In the genomic region with DNA sequence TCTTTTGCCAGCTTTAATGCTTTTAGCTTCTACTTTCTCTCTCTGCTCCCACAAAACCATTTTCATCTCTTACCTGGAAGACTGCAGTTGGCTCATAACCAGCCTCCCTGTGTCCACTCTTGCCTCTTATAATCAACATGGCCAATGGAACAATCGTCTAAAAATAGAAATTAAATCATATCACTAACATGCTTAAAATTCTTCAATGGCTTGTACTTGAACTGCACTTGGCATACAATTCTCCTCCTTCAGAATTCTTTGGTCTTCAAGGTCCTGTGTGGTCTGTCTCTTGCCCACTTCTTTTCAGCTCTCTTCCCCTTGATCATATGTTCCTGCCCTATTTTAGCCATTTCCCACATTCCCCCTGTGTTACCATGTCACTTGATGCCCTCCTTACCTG, we compare ENCODE assay signal across 29 cellular contexts.
"Had no signal": no experiment of that assay in that cellular context is flagged by ENCODE, and none has a peak within 500 bp of the region (broad histone marks: within the 10 kb centered on the region; RNA-seq: fewer than 3 reads in every experiment).

No MANE protein-coding gene starts in this region.

- H3K27me3 Mint-ChIP-seq: activated CD4-positive, alpha-beta T cell treated with anti-CD3 and anti-CD28 coated beads, Interleukin-2, amount 10 ng/mL, durations not matched to agents 24 days and 14 days; activated CD8-positive, alpha-beta memory T cell treated with anti-CD3 and anti-CD28 coated beads, Interleukin-2, amount 10 ng/mL, durations not matched to agents 7 days and 5 days; activated naive CD4-positive, alpha-beta T cell treated with anti-CD3 and anti-CD28 coated beads, Interleukin-2, amount 50 U/mL, for 24 hours had no signal

- H3K27me3 ChIP-seq: brain microvascular endothelial cell, MG63 had no signal

- DNase-seq: activated CD4-positive, alpha-beta T cell treated with anti-CD3 and anti-CD28 coated beads, Interleukin-2, amount 10 ng/mL, durations not matched to agents 24 days and 14 days; activated CD4-positive, alpha-beta T cell treated with anti-CD3 and anti-CD28 coated beads, Interleukin-2, amount 50 U/mL, for 48 hours; activated CD4-positive, CD25-positive, alpha-beta regulatory T cell treated with anti-CD3 and anti-CD28 coated beads, Interleukin-2, amount 50 U/mL, for 72 hours; activated CD8-positive, alpha-beta memory T cell treated with anti-CD3 and anti-CD28 coated beads, Interleukin-2, amount 10 ng/mL, durations not matched to agents 7 days and 5 days; activated effector memory CD4-positive, alpha-beta T cell treated with Interleukin-2 at 50 U/mL for 16 hours; activated naive CD4-positive, alpha-beta T cell; activated naive CD8-positive, alpha-beta T cell treated with anti-CD3 and anti-CD28 coated beads, Interleukin-2, amount 50 U/mL, for 24 hours; activated T-cell treated with anti-CD3 and anti-CD28 coated beads, Interleukin-2, amount 50 U/mL, for 24 hours; amygdala; brain microvascular endothelial cell; MG63; MV-4-11; NCI-H1092 treated with DMSO at 0.1 percent for 48 hours; NCI-H1417 treated with DMSO at 0.1 percent for 48 hours; NCI-H1694; NCI-H2029; NCI-H2107; NCI-H2171 treated with DMSO at 0.1 percent for 48 hours; NCI-H226; NCI-H526 treated with DMSO at 0.1 percent for 48 hours; SIG-M5; T-helper 17 cell; T-helper 9 cell had no signal

- H3K9ac ChIP-seq: KMS-11 had no signal

- FAIRE-seq: HepG2, RCC 7860 had no signal

- H3K9me3 Mint-ChIP-seq: activated CD4-positive, alpha-beta T cell treated with anti-CD3 and anti-CD28 coated beads, Interleukin-2, amount 10 ng/mL, durations not matched to agents 24 days and 14 days had no signal

- H3K36me3 Mint-ChIP-seq: activated CD8-positive, alpha-beta memory T cell treated with anti-CD3 and anti-CD28 coated beads, Interleukin-2, amount 10 ng/mL, durations not matched to agents 7 days and 5 days; activated naive CD4-positive, alpha-beta T cell treated with anti-CD3 and anti-CD28 coated beads, Interleukin-2, amount 50 U/mL, for 24 hours had no signal

- H3K4me3 ChIP-seq: MG63 had no signal

- H3K27ac Mint-ChIP-seq: activated CD4-positive, alpha-beta T cell treated with anti-CD3 and anti-CD28 coated beads, Interleukin-2, amount 10 ng/mL, durations not matched to agents 24 days and 14 days; activated CD8-positive, alpha-beta memory T cell treated with anti-CD3 and anti-CD28 coated beads, Interleukin-2, amount 10 ng/mL, durations not matched to agents 7 days and 5 days; activated naive CD4-positive, alpha-beta T cell treated with anti-CD3 and anti-CD28 coated beads, Interleukin-2, amount 50 U/mL, for 24 hours; activated naive CD8-positive, alpha-beta T cell treated with anti-CD3 and anti-CD28 coated beads, Interleukin-2, amount 50 U/mL, for 24 hours; activated T-cell treated with anti-CD3 and anti-CD28 coated beads, Interleukin-2, amount 50 U/mL, for 24 hours; activated T-helper 1 cell treated with anti-CD3 and anti-CD28 coated beads, Interleukin-12 subunit alpha, Interleukin-12 subunit beta, Interleukin-2, Interleukin-4 antibody, amounts not matched to agents 30 ng/mL and 10 ng/mL and 1 ng/mL, durations not matched to agents 14 hours and 24 hours and 36 hours; T-helper 17 cell; WTC11 had no signal

- H3K9me3 ChIP-seq: MG63 had no signal

- H3K4me1 Mint-ChIP-seq: activated CD4-positive, alpha-beta T cell treated with anti-CD3 and anti-CD28 coated beads, Interleukin-2, amount 10 ng/mL, durations not matched to agents 24 days and 14 days; activated CD8-positive, alpha-beta memory T cell treated with anti-CD3 and anti-CD28 coated beads, Interleukin-2, amount 10 ng/mL, durations not matched to agents 7 days and 5 days; activated naive CD4-positive, alpha-beta T cell treated with anti-CD3 and anti-CD28 coated beads, Interleukin-2, amount 50 U/mL, for 24 hours; activated naive CD8-positive, alpha-beta T cell treated with anti-CD3 and anti-CD28 coated beads, Interleukin-2, amount 50 U/mL, for 24 hours; T-helper 17 cell had no signal

- H3K4me3 Mint-ChIP-seq: activated CD4-positive, alpha-beta T cell treated with anti-CD3 and anti-CD28 coated beads, Interleukin-2, amount 10 ng/mL, durations not matched to agents 24 days and 14 days; activated CD8-positive, alpha-beta memory T cell treated with anti-CD3 and anti-CD28 coated beads, Interleukin-2, amount 10 ng/mL, durations not matched to agents 7 days and 5 days; activated naive CD4-positive, alpha-beta T cell treated with anti-CD3 and anti-CD28 coated beads, Interleukin-2, amount 50 U/mL, for 24 hours; activated naive CD8-positive, alpha-beta T cell treated with anti-CD3 and anti-CD28 coated beads, Interleukin-2, amount 50 U/mL, for 24 hours; activated T-cell treated with anti-CD3 and anti-CD28 coated beads, Interleukin-2, amount 50 U/mL, for 24 hours; activated T-helper 1 cell treated with anti-CD3 and anti-CD28 coated beads, Interleukin-12 subunit alpha, Interleukin-12 subunit beta, Interleukin-2, Interleukin-4 antibody, amounts not matched to agents 30 ng/mL and 10 ng/mL and 1 ng/mL, durations not matched to agents 14 hours and 24 hours and 36 hours; T-helper 17 cell; WTC11 had no signal

- ATAC-seq: activated CD8-positive, alpha-beta memory T cell treated with anti-CD3 and anti-CD28 coated beads, Interleukin-2, amount 10 ng/mL, durations not matched to agents 7 days and 5 days; activated naive CD8-positive, alpha-beta T cell treated with anti-CD3 and anti-CD28 coated beads, Interleukin-2, amount 50 U/mL, for 24 hours; HepG2; T-helper 17 cell; WTC11 had no signal

- H3K36me3 ChIP-seq: brain microvascular endothelial cell, MG63 had no signal
